In the genomic region with DNA sequence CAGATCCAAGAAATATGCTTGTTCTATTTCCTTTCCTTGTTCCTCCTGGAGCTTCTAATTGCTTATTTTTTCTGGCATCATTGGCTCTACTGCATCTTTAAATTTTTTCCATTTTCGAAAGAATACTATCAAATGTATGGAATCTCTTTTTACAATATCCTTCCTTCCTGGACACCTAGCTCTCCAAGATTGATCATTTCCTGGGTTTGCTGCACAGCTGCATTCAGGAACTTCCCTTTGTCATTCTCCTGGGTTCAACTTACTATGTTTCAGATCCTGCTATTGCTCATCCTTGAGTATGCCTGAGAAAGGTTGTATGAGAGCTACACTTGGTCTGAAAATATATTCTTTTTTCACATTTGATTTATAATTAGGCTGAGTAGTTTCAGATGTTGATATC, we compare ENCODE assay signal across 31 cellular contexts.
"Had no signal": no experiment of that assay in that cellular context is flagged by ENCODE, and none has a peak within 500 bp of the region (broad histone marks: within the 10 kb centered on the region; RNA-seq: fewer than 3 reads in every experiment).

No MANE protein-coding gene starts in this region.

- H2AFZ ChIP-seq: PC-9 had no signal

- H3K9ac ChIP-seq: KMS-11 had no signal

- H3K36me3 ChIP-seq: WERI-Rb-1 had no signal

- H3K4me2 ChIP-seq: KMS-11, PC-9 had no signal

- H3K27ac ChIP-seq: KMS-11, PC-9, RWPE1, WERI-Rb-1 had no signal

- H3K4me3 ChIP-seq: PC-9 had no signal

- DNase-seq: activated CD4-positive, alpha-beta T cell treated with anti-CD3 and anti-CD28 coated beads for 1 hour; activated CD4-positive, alpha-beta T cell treated with anti-CD3 and anti-CD28 coated beads, Interleukin-2, amount 10 ng/mL, durations not matched to agents 24 days and 14 days; activated CD4-positive, alpha-beta T cell treated with anti-CD3 and anti-CD28 coated beads, Interleukin-2, amount 50 U/mL, for 48 hours; activated CD4-positive, CD25-positive, alpha-beta regulatory T cell; activated CD8-positive, alpha-beta T cell treated with anti-CD3 and anti-CD28 coated beads, Interleukin-2, amount 10 ng/mL, durations not matched to agents 7 days and 5 days; activated naive CD4-positive, alpha-beta T cell treated with anti-CD3 and anti-CD28 coated beads, Interleukin-2, amount 10 ng/mL, durations not matched to agents 7 days and 5 days; activated naive CD8-positive, alpha-beta T cell treated with anti-CD3 and anti-CD28 coated beads, Interleukin-2, amount 50 U/mL, for 24 hours; activated T-cell treated with anti-CD3 and anti-CD28 coated beads, Interleukin-2, amount 50 U/mL, for 24 hours; anterior cingulate cortex; caudate nucleus; cerebellar nuclear complex; NCI-H1105; NCI-H1417 treated with DMSO at 0.1 percent for 48 hours; NCI-H187 treated with DMSO at 0.1 percent for 48 hours; NCI-H2081; NCI-H2171 treated with DMSO at 0.1 percent for 48 hours; NCI-H226; NCI-H446 treated with DMSO at 0.1 percent for 48 hours; NCI-H524; NCI-H69; PC-9; SIG-M5; SW 1271; T-helper 1 cell; T-helper 2 cell; T-helper 9 cell; WERI-Rb-1 had no signal

- FAIRE-seq: bronchial epithelial cell, RCC 7860 had no signal
